8 cellular contexts compared by ENCODE assay signal in genomic region chr4:67746797-67747495, GRCh38.
DNase-seq lines count a peak whose midpoint lies in the region; ATAC-seq lines count a peak whose summit lies in the region.

No MANE protein-coding gene starts in this region.

- no peaks in the 10 kb centered on the region for H3K27me3 Mint-ChIP-seq in stimulated activated naive CD8-positive, alpha-beta T cell treated with anti-CD3 and anti-CD28 coated beads, Interleukin-15, amount 100 ng/mL, for 72 hours

- H3K9me3 Mint-ChIP-seq in stimulated activated naive CD8-positive, alpha-beta T cell treated with anti-CD3 and anti-CD28 coated beads, Interleukin-15, amount 100 ng/mL, for 72 hours, result no peaks in the 10 kb centered on the region

- H3K27ac Mint-ChIP-seq in stimulated activated naive CD8-positive, alpha-beta T cell treated with anti-CD3 and anti-CD28 coated beads, Interleukin-15, amount 100 ng/mL, for 72 hours, result peak overlapping the region; percentile 83 to 89

- in situ Hi-C loops in ACHN (cut with HindIII; ENCODE audit: low pct_ligation_motif_present, low pct_unique_long_range_greater_than_20kb, low sequenced_read_pairs), result no loop called here

- peaks cover 18% of the 10 kb centered on the region for H3K4me1 Mint-ChIP-seq in stimulated activated naive CD8-positive, alpha-beta T cell treated with anti-CD3 and anti-CD28 coated beads, Interleukin-15, amount 100 ng/mL, for 72 hours

- DNase-seq in ACHN, result peak; percentile 55
- DNase-seq in ELR (ENCODE audit: low read depth), result peak; percentile 64
- peak; percentile 36 for DNase-seq in SW480 (ENCODE audit: low spot score)
- DNase-seq in glomerular visceral epithelial cell (ENCODE audit: extremely low spot score), result peak; percentile 45
- DNase-seq in stimulated activated naive CD8-positive, alpha-beta T cell treated with anti-CD3 and anti-CD28 coated beads, Interleukin-15, amount 100 ng/mL, for 72 hours, result peak in 1 of 2 donors; percentile 4
- DNase-seq in cerebellar nuclear complex (lab: John Stamatoyannopoulos, UW), result no peak

- peak; percentile 71 for ATAC-seq in HG03354 (IDR thresholded peaks at IDR 0.05; ENCODE audit: poor library complexity, severe bottlenecking, unreplicated experiment)
- peak; percentile 42 for ATAC-seq in stimulated activated naive CD8-positive, alpha-beta T cell treated with anti-CD3 and anti-CD28 coated beads, Interleukin-15, amount 100 ng/mL, for 72 hours
- ATAC-seq in HG03469 (IDR thresholded peaks at IDR 0.05; ENCODE audit: unreplicated experiment), result no peak

- H3K4me3 Mint-ChIP-seq in stimulated activated naive CD8-positive, alpha-beta T cell treated with anti-CD3 and anti-CD28 coated beads, Interleukin-15, amount 100 ng/mL, for 72 hours, result no peak overlapping the region

Comparison
In these comparisons a context has a peak if more than half of its experiments do, and no peak if none do; other contexts are left out.
1. DNase-seq: peak in ACHN (single experiment), ELR (single experiment), SW480 (single experiment) and glomerular visceral epithelial cell (single experiment); none in cerebellar nuclear complex (0 of 2).